In genomic region chr1:42966688-42967609, GRCh38 we compare ENCODE assay signal across 8 cellular contexts. TPM values are rescaled to one million over a fixed set of nuclear protein-coding genes. Genes with fewer than 3 reads are reported as not detected.
A peak's percentile ranks its signal among the peaks of the same experiment; 100 is the strongest.
DNase-seq lines count a peak whose midpoint lies in the region; ATAC-seq, FAIRE-seq and TF ChIP-seq lines count a peak whose summit lies in the region.
"Had no signal": no experiment of that assay in that cellular context is flagged by ENCODE, and none has a peak within 500 bp of the region (broad histone marks: within the 10 kb centered on the region; RNA-seq: fewer than 3 reads in every experiment).

No MANE protein-coding gene starts in this region.

- peak; percentile 30; the same call in 1 of the 2 replicates for TF ChIP-seq POLR2A in K562 (conservative IDR thresholded peaks at IDR 0.05)

- H3K4me3 Mint-ChIP-seq in naive thymus-derived CD4-positive, alpha-beta T cell, result no peak overlapping the region
- H3K4me3 Mint-ChIP-seq: naive B cell had no signal

- H3K27ac Mint-ChIP-seq in naive thymus-derived CD4-positive, alpha-beta T cell, result no peak overlapping the region
- H3K27ac Mint-ChIP-seq: naive B cell had no signal

- TF ChIP-seq RAD21 in K562 (CRISPR knock-in tag; conservative IDR thresholded peaks at IDR 0.05 in 1 of 2, IDR thresholded peaks at IDR 0.05 in 1 of 2), result peak in 1 of 2 experiments; percentile 29; a peak in 1 of 4 replicates

- peak overlapping the region; percentile 82 for H2AFZ ChIP-seq in K562 (ENCODE audit: low read depth, low read length)

- H3K79me2 ChIP-seq in K562 (ENCODE audit: control insufficient read depth, insufficient read depth, low read length), result no peaks in the 10 kb centered on the region

- FAIRE-seq in K562 (lab: Jason Lieb, UNC), result peak; percentile 79

- peak; percentile 62 for ATAC-seq in K562
- peak; percentile 55 for ATAC-seq in lung (ENCODE audit: insufficient read depth, low FRiP score)
- ATAC-seq in GM21447 (IDR thresholded peaks at IDR 0.05; ENCODE audit: unreplicated experiment), result no peak
- no peak for ATAC-seq in naive thymus-derived CD4-positive, alpha-beta T cell

- CTCF ChIA-PET in K562 (lab: Yijun Ruan, JAX; ENCODE audit: low intra/inter-chr PET ratio), result no interaction called here
- CTCF ChIA-PET in naive thymus-derived CD4-positive, alpha-beta T cell (lab: Charles Lee), result interaction anchor here (0.6 to 0.7 kb wide), 3 partner anchors 107 to 204 kb away, joined by 3 to 4 read pairs (median 3); no protein-coding TSS in a partner anchor

- H3K9me3 ChIP-seq in K562 (replicated peaks; ENCODE audit: control insufficient read depth, insufficient read depth, low read depth, low read length), result 0 out of 2 replicates have a peak, but pooled peaks cover 2% of the 10 kb centered on the region
- H3K9me3 ChIP-seq in lung (ENCODE audit: control insufficient read depth in 2 of 2, insufficient read depth in 1 of 2, low read length in 1 of 2), result no peaks in the 10 kb centered on the region
- no peaks in the 10 kb centered on the region for H3K9me3 ChIP-seq in naive thymus-derived CD4-positive, alpha-beta T cell (ENCODE audit: control insufficient read depth in 2 of 3, low read length in 3 of 3)

- H3K27ac ChIP-seq in K562 (ENCODE audit: extremely low read depth, low read depth, low read length) (peak overlapping the region; percentile 83), lung (ENCODE audit: low read depth in 1 of 2, low read length in 1 of 2) (no peak overlapping the region)
- H3K27ac ChIP-seq in naive thymus-derived CD4-positive, alpha-beta T cell (ENCODE audit: low read depth, low read length), result no peak overlapping the region

- intact Hi-C loops in K562 (cut with micrococcal nuclease), result no loop called here
- intact Hi-C loops in naive thymus-derived CD4-positive, alpha-beta T cell (cut with micrococcal nuclease), result no loop called here

- H3K27me3 Mint-ChIP-seq in naive thymus-derived CD4-positive, alpha-beta T cell, result peaks cover 0 to 7% (median 0%) of the 10 kb centered on the region in 5 donors
- H3K27me3 Mint-ChIP-seq: naive B cell had no signal

- H3K4me1 ChIP-seq in K562 (replicated peaks in 1 of 2; ENCODE audit: control insufficient read depth in 2 of 2, insufficient read depth in 2 of 2, low read length in 2 of 2) (peaks cover 28 to 48% of the 10 kb centered on the region in 2 experiments), lung (ENCODE audit: control insufficient read depth in 2 of 2, insufficient read depth in 2 of 2, low read length in 2 of 2) (no peaks in the 10 kb centered on the region)
- no peaks in the 10 kb centered on the region for H3K4me1 ChIP-seq in naive thymus-derived CD4-positive, alpha-beta T cell (ENCODE audit: control insufficient read depth in 2 of 2, insufficient read depth in 2 of 2, low read length in 2 of 2)

- H3K27me3 ChIP-seq in K562 (ENCODE audit: control insufficient read depth in 2 of 2, insufficient read depth in 2 of 2, low read length in 2 of 2) (no peaks in the 10 kb centered on the region), lung (ENCODE audit: control insufficient read depth, insufficient read depth) (no peaks in the 10 kb centered on the region)
- H3K27me3 ChIP-seq in naive thymus-derived CD4-positive, alpha-beta T cell (ENCODE audit: control insufficient read depth in 2 of 2, insufficient read depth in 2 of 2, low read length in 2 of 2), result no peaks in the 10 kb centered on the region

- H3K4me3 ChIP-seq in K562 (no peak overlapping the region), lung (no peak overlapping the region)
- no peak overlapping the region for H3K4me3 ChIP-seq in naive thymus-derived CD4-positive, alpha-beta T cell (ENCODE audit: low read length)

- peak overlapping the region; percentile 58 for H3K4me2 ChIP-seq in K562 (ENCODE audit: insufficient read depth, low read length)

- H3K4me1 Mint-ChIP-seq in naive thymus-derived CD4-positive, alpha-beta T cell, result peaks cover 7 to 16% (median 8%) of the 10 kb centered on the region in 7 donors

- peak; percentile 60; the same call in 1 of the 2 replicates for TF ChIP-seq EP300 in K562 (IDR thresholded peaks at IDR 0.05; ENCODE audit: low read length)

- peaks cover 5% of the 10 kb centered on the region for H4K20me1 ChIP-seq in K562 (replicated peaks; ENCODE audit: control insufficient read depth, insufficient read depth, low read length)

- no TSS peak for BruUV-seq in K562 (replicated peaks; lab: Mats Ljungman, UMichigan)

- no peaks in the 10 kb centered on the region for H3K9me1 ChIP-seq in K562 (ENCODE audit: control insufficient read depth, insufficient read depth, low read length)

- in situ Hi-C loops in K562 (cut with MboI), result no loop called here

- H3K9me3 Mint-ChIP-seq in naive thymus-derived CD4-positive, alpha-beta T cell, result no peaks in the 10 kb centered on the region
- H3K9me3 Mint-ChIP-seq: naive B cell had no signal

- H3K36me3 Mint-ChIP-seq in naive thymus-derived CD4-positive, alpha-beta T cell, result no peaks in the 10 kb centered on the region
- H3K36me3 Mint-ChIP-seq: naive B cell had no signal

- peak overlapping the region; percentile 61 to 77 for H3K9ac ChIP-seq in K562 (ENCODE audit: insufficient read depth in 1 of 2, low read depth in 2 of 2, low read length in 2 of 2)

- H3K36me3 ChIP-seq in K562 (ENCODE audit: control insufficient read depth, insufficient read depth, low read length) (no peaks in the 10 kb centered on the region), lung (ENCODE audit: control insufficient read depth in 2 of 2, insufficient read depth in 2 of 2, low read length in 2 of 2) (no peaks in the 10 kb centered on the region)
- H3K36me3 ChIP-seq in naive thymus-derived CD4-positive, alpha-beta T cell (ENCODE audit: control insufficient read depth in 2 of 3, insufficient read depth in 3 of 3, low read length in 3 of 3), result no peaks in the 10 kb centered on the region

- TF ChIP-seq CTCF in K562 (IDR thresholded peaks at IDR 0.05 in 2 of 3, conservative IDR thresholded peaks at IDR 0.05 in 1 of 3; ENCODE audit: insufficient read depth in 2 of 3, low read depth in 1 of 3, low read length in 3 of 3) (no peak), lung (IDR thresholded peaks at IDR 0.05; ENCODE audit: control extremely low read depth, extremely low read depth) (no peak)

- POLR2A ChIA-PET in K562 (lab: Yijun Ruan, JAX), result interaction anchor here (0.6 to 1.7 kb wide), 9 partner anchors 10 to 56 kb away, joined by 3 to 15 read pairs (median 3); no protein-coding TSS in a partner anchor
- POLR2A ChIA-PET in naive thymus-derived CD4-positive, alpha-beta T cell (lab: Charles Lee), result no interaction called here

- WGBS in K562 (ENCODE audit: insufficient coverage, low coverage, missing lambda C conversion rate), result 8% methylated on average over 10 of the region's 10 CpGs
- WGBS in lung, 2 donors, result 74 to 75% methylated on average over 10 of the region's 10 CpGs

- DNase-seq in H4 (ENCODE audit: low spot score) (peak; percentile 98), NCI-H2107 (lab: John Stamatoyannopoulos, UW) (peak; percentile 87), K562 (ENCODE audit: extremely low read depth in 1 of 4, low spot score in 3 of 4) (peak; percentile 82 to 85 (median 82)), lung (ENCODE audit: low spot score) (peak; percentile 41)
- DNase-seq in central memory CD4-positive, alpha-beta T cell, result no peak
- no peak for DNase-seq in naive thymus-derived CD4-positive, alpha-beta T cell
- DNase-seq: naive B cell had no signal

TF ChIP-seq in K562, 482 proteins besides CTCF, POLR2A, EP300 and RAD21 (continues in another document):
- TF ChIP-seq DPF2 (IDR thresholded peaks at IDR 0.05) (peak; percentile 98), KLF13 (tag; IDR thresholded peaks at IDR 0.05; ENCODE audit: borderline replicate concordance, low read depth) (no peak), MEF2A (IDR thresholded peaks at IDR 0.05; ENCODE audit: control insufficient read depth, low read depth, low read length) (no peak), DLX4 (CRISPR knock-in tag; IDR thresholded peaks at IDR 0.05) (no peak), E2F6 (IDR thresholded peaks at IDR 0.05; ENCODE audit: borderline replicate concordance in 1 of 2, extremely low read depth in 1 of 2, insufficient read depth in 1 of 2, insufficient read length in 1 of 2, low read depth in 1 of 2, low read length in 1 of 2, poor library complexity in 1 of 2, severe bottlenecking in 1 of 2) (peak; percentile 37 to 68)

RNA-seq across cellular contexts. Expression of gene SLC2A1, which starts 8.3 kb away (rescaled TPM):
- 372 and 398 TPM in 2 replicates for total RNA-seq in H4 (2014; rRNA removed; shearing (Covaris generic))
- 278 and 566 TPM in 2 replicates for total RNA-seq in K562 (2011; cell fraction: chromatin; rRNA removed; ENCODE audit: low replicate concordance)
- 420 and 508 TPM in 2 replicates for total RNA-seq in K562 (2011; cell fraction: nucleolus; rRNA removed)
- total RNA-seq in K562 (2011; cell fraction: nucleoplasm; rRNA removed), result 435 and 495 TPM in 2 replicates
- total RNA-seq in K562 (2014; rRNA removed) (93.1 and 145 TPM in 2 replicates), K562 (2014; rRNA removed; fragmentation: Illumina TruSeq; extraction: Trizol) (39.4 and 42.8 TPM in 2 replicates), K562 (2015; rRNA removed; fragmentation: Illumina TruSeq; extraction: Trizol) (34.9 and 37.4 TPM in 2 replicates), K562 (2021) (141 and 153 TPM in 2 replicates), lung (100 to 1,000 TPM in 1 of 2 donors, 10 to 100 TPM in 1; 20.1 to 143 TPM)
- polyA plus RNA-seq in K562 (2011; rRNA removed) (53.4 and 142 TPM in 2 replicates), K562 (2014; fragmentation: Illumina TruSeq; extraction: Trizol) (73.4 and 73.6 TPM in 2 replicates), K562 (2014; fragmentation: Nextera tagmentation; extraction: Ambion mirVana) (10 to 100 TPM; 12.6 to 22.9 TPM), K562 (2014; rRNA removed) (48.0 and 52.8 TPM in 2 replicates), lung (10 to 100 TPM in 1 of 2 donors, 1 to 10 TPM in 1; 9.5 to 37.1 TPM)
- polyA plus RNA-seq in K562 (2011; cell fraction: cytosol; rRNA removed), result 95.7 and 144 TPM in 2 replicates
- polyA plus RNA-seq in K562 (2011; cell fraction: nucleus; rRNA removed), result 174 and 230 TPM in 2 replicates
- polyA plus RNA-seq in K562 (2012), result 54.8 and 81.2 TPM in 2 replicates
- polyA minus RNA-seq in K562 (2011; rRNA and poly(A)+ RNA removed), result 56.6 and 73.8 TPM in 2 replicates
- polyA minus RNA-seq in K562 (2011; cell fraction: cytosol; rRNA and poly(A)+ RNA removed), result 98.1 and 111 TPM in 2 replicates
- 86.4 and 99.1 TPM in 2 replicates for polyA minus RNA-seq in K562 (2011; cell fraction: nucleus; rRNA and poly(A)+ RNA removed)
- 100 to 1,000 TPM in 1 of 5 experiments, 10 to 100 TPM in 4; 43.6 to 123 (median 73.1) TPM for total RNA-seq in naive thymus-derived CD4-positive, alpha-beta T cell
- 10 to 100 TPM; 16.6 to 18.6 TPM for polyA plus RNA-seq in naive thymus-derived CD4-positive, alpha-beta T cell

Comparison
In these comparisons a context has a peak if more than half of its experiments do, and no peak if none do; other contexts are left out.
1. DNase-seq: peak in H4 (single experiment), NCI-H2107 (single experiment), K562 (4 of 4) and lung (single experiment); none in central memory CD4-positive, alpha-beta T cell (single experiment) and naive thymus-derived CD4-positive, alpha-beta T cell (0 of 9).
2. ATAC-seq: peak in K562 (single experiment) and lung (single experiment); none in GM21447 (single experiment) and naive thymus-derived CD4-positive, alpha-beta T cell (single experiment).